8 cellular contexts compared by ENCODE assay signal in the genomic region with DNA sequence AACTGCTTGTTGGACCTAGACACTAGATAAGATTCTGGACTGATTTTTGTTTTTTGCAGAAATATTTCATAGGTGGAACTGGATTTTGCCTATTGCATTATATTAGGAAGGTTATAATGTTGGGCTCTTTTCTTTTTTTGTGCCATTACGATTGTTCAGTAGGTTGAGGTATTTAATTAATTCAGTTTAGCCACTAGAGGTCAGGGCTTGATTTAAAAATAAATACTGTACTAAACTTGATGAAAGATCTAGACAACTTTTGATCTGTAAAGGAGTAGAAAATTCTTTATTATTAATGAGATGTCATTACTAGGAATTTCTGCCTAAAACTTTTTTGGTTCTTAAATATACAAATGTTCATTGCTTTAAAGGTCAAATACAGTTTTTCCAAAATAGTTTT. TPM values are rescaled to one million over a fixed set of nuclear protein-coding genes. Genes with fewer than 3 reads are reported as not detected.
DNase-seq lines count a peak whose midpoint lies in the region; ATAC-seq, FAIRE-seq and TF ChIP-seq lines count a peak whose summit lies in the region.

No MANE protein-coding gene starts in this region.

- FAIRE-seq in astrocyte (lab: Jason Lieb, UNC), result no peak

- 2% methylated on average over 1 of the region's 1 CpG for WGBS in liver

- H3K4me2 ChIP-seq in astrocyte (ENCODE audit: low read length), result no peak overlapping the region

- H3K9me3 ChIP-seq in astrocyte (ENCODE audit: insufficient read depth, low read depth, low read length) (no peaks in the 10 kb centered on the region), liver (ENCODE audit: control insufficient read depth in 4 of 4, low read length in 3 of 4) (no peaks in the 10 kb centered on the region)

- H3K4me3 Mint-ChIP-seq in astrocyte (ENCODE audit: unreplicated experiment), result no peak overlapping the region
- no peak overlapping the region for H3K4me3 Mint-ChIP-seq in endothelial cell (ENCODE audit: unreplicated experiment)

- peak; percentile 64 to 66 for TF ChIP-seq RAD21 in liver (IDR thresholded peaks at IDR 0.05)

- H3K27ac Mint-ChIP-seq in astrocyte (ENCODE audit: unreplicated experiment) (no peak overlapping the region), endothelial cell (ENCODE audit: unreplicated experiment) (no peak overlapping the region)

- no peaks in the 10 kb centered on the region for H4K20me1 ChIP-seq in astrocyte (ENCODE audit: insufficient read depth, low read length)

- DNase-seq in EL (peak; percentile 35), LoVo (ENCODE audit: low spot score) (peak; percentile 43), astrocyte (ENCODE audit: low read depth) (peak; percentile 37), endothelial cell (ENCODE audit: low spot score) (no peak), cortex of kidney (lab: John Stamatoyannopoulos, UW) (no peak)

- ATAC-seq in GM19455 (IDR thresholded peaks at IDR 0.05; ENCODE audit: unreplicated experiment) (no peak), HG02884 (IDR thresholded peaks at IDR 0.05; ENCODE audit: unreplicated experiment) (no peak)

- H3K36me3 Mint-ChIP-seq in astrocyte (ENCODE audit: low read depth, unreplicated experiment) (no peaks in the 10 kb centered on the region), endothelial cell (ENCODE audit: low read depth, unreplicated experiment) (no peaks in the 10 kb centered on the region)

- no peak overlapping the region for H2AFZ ChIP-seq in astrocyte (ENCODE audit: low read depth, low read length)

- no peaks in the 10 kb centered on the region for H3K27me3 ChIP-seq in astrocyte (ENCODE audit: insufficient read depth, low read length)
- H3K27me3 ChIP-seq in liver (ENCODE audit: control insufficient read depth in 4 of 4, insufficient read depth in 4 of 4, low read length in 3 of 4), result no peaks in the 10 kb centered on the region

- H3K79me2 ChIP-seq in astrocyte (ENCODE audit: insufficient read depth, low read length), result no peaks in the 10 kb centered on the region

- no peaks in the 10 kb centered on the region for H3K4me1 Mint-ChIP-seq in astrocyte (ENCODE audit: low read depth, unreplicated experiment)
- peaks cover 3% of the 10 kb centered on the region for H3K4me1 Mint-ChIP-seq in endothelial cell (ENCODE audit: unreplicated experiment)

- H3K4me1 ChIP-seq in astrocyte (ENCODE audit: insufficient read depth, low read length) (no peaks in the 10 kb centered on the region), liver (ENCODE audit: control insufficient read depth in 4 of 4, insufficient read depth in 4 of 4, low read length in 3 of 4) (peaks cover 0 to 8% (median 0%) of the 10 kb centered on the region in 4 donors)

- H3K27ac ChIP-seq in astrocyte (ENCODE audit: low read depth, low read length) (no peak overlapping the region), liver (ENCODE audit: low read depth in 1 of 2, low read length in 2 of 2) (no peak overlapping the region)

- H3K27me3 Mint-ChIP-seq in astrocyte (ENCODE audit: low read depth, unreplicated experiment) (peaks cover 5% of the 10 kb centered on the region), endothelial cell (ENCODE audit: unreplicated experiment) (peaks cover 5% of the 10 kb centered on the region)

- H3K9ac ChIP-seq in astrocyte (ENCODE audit: low read length), result no peak overlapping the region
- H3K9ac ChIP-seq in liver (ENCODE audit: low read depth in 1 of 2, low read length in 2 of 2), result no peak overlapping the region

- H3K4me3 ChIP-seq in astrocyte (ENCODE audit: insufficient read depth, low read depth, low read length), result no peak overlapping the region
- H3K4me3 ChIP-seq in liver (ENCODE audit: low read depth in 1 of 3, low read length in 3 of 3), result no peak overlapping the region

- H3K9me3 Mint-ChIP-seq in astrocyte (ENCODE audit: unreplicated experiment), result no peaks in the 10 kb centered on the region
- H3K9me3 Mint-ChIP-seq in endothelial cell (ENCODE audit: unreplicated experiment), result no peaks in the 10 kb centered on the region

- TF ChIP-seq CTCF in astrocyte (IDR thresholded peaks at IDR 0.05; ENCODE audit: insufficient read depth, low read depth, low read length) (peak; percentile 42), liver (IDR thresholded peaks at IDR 0.05; ENCODE audit: low read depth, low read length, missing input control) (peak; percentile 48), endothelial cell (IDR thresholded peaks at IDR 0.05; ENCODE audit: unreplicated experiment) (no peak)

- H3K36me3 ChIP-seq in astrocyte (ENCODE audit: insufficient read depth, low read length) (no peaks in the 10 kb centered on the region), liver (ENCODE audit: control insufficient read depth in 4 of 4, insufficient read depth in 3 of 4, low read depth in 1 of 4, low read length in 3 of 4) (no peaks in the 10 kb centered on the region)

TF ChIP-seq in liver, 16 proteins besides CTCF, POLR2A, EP300 and RAD21:
- TF ChIP-seq TAF1 (conservative IDR thresholded peaks at IDR 0.05) (no peak), FOXA1 (IDR thresholded peaks at IDR 0.05) (no peak), GABPA (IDR thresholded peaks at IDR 0.05 in 1 of 2, conservative IDR thresholded peaks at IDR 0.05 in 1 of 2) (no peak), NR2F2 (IDR thresholded peaks at IDR 0.05) (no peak), EGR1 (IDR thresholded peaks at IDR 0.05; ENCODE audit: low read depth in 2 of 2) (no peak), RXRA (IDR thresholded peaks at IDR 0.05) (no peak), FOXA2 (IDR thresholded peaks at IDR 0.05) (no peak)
- TF ChIP-seq, protein P1, sequence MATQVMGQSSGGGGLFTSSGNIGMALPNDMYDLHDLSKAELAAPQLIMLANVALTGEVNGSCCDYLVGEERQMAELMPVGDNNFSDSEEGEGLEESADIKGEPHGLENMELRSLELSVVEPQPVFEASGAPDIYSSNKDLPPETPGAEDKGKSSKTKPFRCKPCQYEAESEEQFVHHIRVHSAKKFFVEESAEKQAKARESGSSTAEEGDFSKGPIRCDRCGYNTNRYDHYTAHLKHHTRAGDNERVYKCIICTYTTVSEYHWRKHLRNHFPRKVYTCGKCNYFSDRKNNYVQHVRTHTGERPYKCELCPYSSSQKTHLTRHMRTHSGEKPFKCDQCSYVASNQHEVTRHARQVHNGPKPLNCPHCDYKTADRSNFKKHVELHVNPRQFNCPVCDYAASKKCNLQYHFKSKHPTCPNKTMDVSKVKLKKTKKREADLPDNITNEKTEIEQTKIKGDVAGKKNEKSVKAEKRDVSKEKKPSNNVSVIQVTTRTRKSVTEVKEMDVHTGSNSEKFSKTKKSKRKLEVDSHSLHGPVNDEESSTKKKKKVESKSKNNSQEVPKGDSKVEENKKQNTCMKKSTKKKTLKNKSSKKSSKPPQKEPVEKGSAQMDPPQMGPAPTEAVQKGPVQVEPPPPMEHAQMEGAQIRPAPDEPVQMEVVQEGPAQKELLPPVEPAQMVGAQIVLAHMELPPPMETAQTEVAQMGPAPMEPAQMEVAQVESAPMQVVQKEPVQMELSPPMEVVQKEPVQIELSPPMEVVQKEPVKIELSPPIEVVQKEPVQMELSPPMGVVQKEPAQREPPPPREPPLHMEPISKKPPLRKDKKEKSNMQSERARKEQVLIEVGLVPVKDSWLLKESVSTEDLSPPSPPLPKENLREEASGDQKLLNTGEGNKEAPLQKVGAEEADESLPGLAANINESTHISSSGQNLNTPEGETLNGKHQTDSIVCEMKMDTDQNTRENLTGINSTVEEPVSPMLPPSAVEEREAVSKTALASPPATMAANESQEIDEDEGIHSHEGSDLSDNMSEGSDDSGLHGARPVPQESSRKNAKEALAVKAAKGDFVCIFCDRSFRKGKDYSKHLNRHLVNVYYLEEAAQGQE (IDR thresholded peaks at IDR 0.05), result no peak
- TF ChIP-seq, protein P2, sequence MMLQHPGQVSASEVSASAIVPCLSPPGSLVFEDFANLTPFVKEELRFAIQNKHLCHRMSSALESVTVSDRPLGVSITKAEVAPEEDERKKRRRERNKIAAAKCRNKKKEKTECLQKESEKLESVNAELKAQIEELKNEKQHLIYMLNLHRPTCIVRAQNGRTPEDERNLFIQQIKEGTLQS (IDR thresholded peaks at IDR 0.05), result no peak

RNA-seq across cellular contexts. Expression of a gene that starts 15.2 kb away (rescaled TPM):
- total RNA-seq in astrocyte, result 80.8 and 87.7 TPM in 2 replicates
- total RNA-seq in liver, result 10 to 100 TPM; 22.2 to 23.1 TPM
- polyA plus RNA-seq in liver, result 10 to 100 TPM in 1 of 2 donors, 1 to 10 TPM in 1; 6.5 to 12.1 TPM
- total RNA-seq in endothelial cell (ENCODE audit: unreplicated experiment), result 56.1 TPM

RNA-seq across cellular contexts. Expression of a gene that starts 30.8 kb away (rescaled TPM):
- not detected in 2 replicates for total RNA-seq in astrocyte
- not detected for total RNA-seq in liver
- not detected for polyA plus RNA-seq in liver
- total RNA-seq in endothelial cell (ENCODE audit: unreplicated experiment), result not detected

Comparison
In these comparisons a context has a peak if more than half of its experiments do, and no peak if none do; other contexts are left out.
1. DNase-seq: peak in EL (single experiment), LoVo (single experiment) and astrocyte (single experiment); none in endothelial cell (single experiment) and cortex of kidney (single experiment).